In genomic region chr12:49058366-49059062, GRCh38 we compare ENCODE assay signal across 9 cellular contexts. TPM values are rescaled to one million over a fixed set of nuclear protein-coding genes. Genes with fewer than 3 reads are reported as not detected.
DNase-seq lines count a peak whose midpoint lies in the region; ATAC-seq and TF ChIP-seq lines count a peak whose summit lies in the region.
"Had no signal": no experiment of that assay in that cellular context is flagged by ENCODE, and none has a peak within 500 bp of the region (broad histone marks: within the 10 kb centered on the region; RNA-seq: fewer than 3 reads in every experiment).

No MANE protein-coding gene starts in this region.

- H3K9me3 ChIP-seq in heart left ventricle, result no peaks in the 10 kb centered on the region

- peak overlapping the region; percentile 79 to 100 (median 93) for H3K4me3 ChIP-seq in heart left ventricle
- H3K4me3 ChIP-seq in astrocyte of the spinal cord (ENCODE audit: low read depth, low read length), result peak overlapping the region; percentile 95
- H3K4me3 ChIP-seq in urinary bladder (ENCODE audit: low read depth, low read length), result peak overlapping the region; percentile 96

- H3K4me1 ChIP-seq in heart left ventricle, result peaks cover 19 to 60% (median 44%) of the 10 kb centered on the region in 12 donors
- no peaks in the 10 kb centered on the region for H3K4me1 ChIP-seq in urinary bladder (ENCODE audit: insufficient read depth)

- H3K27ac ChIP-seq in heart left ventricle (peak overlapping the region in 10 of 12 donors; percentile 20 to 99 (median 98)), urinary bladder (ENCODE audit: low read depth) (no peak overlapping the region)

- no peak for TF ChIP-seq CTCF in heart left ventricle (IDR thresholded peaks at IDR 0.05)
- no peak for TF ChIP-seq CTCF in astrocyte of the spinal cord (IDR thresholded peaks at IDR 0.05; ENCODE audit: low read depth, low read length)

- H3K36me3 Mint-ChIP-seq in memory B cell, result peaks cover 9% of the 10 kb centered on the region

- in situ Hi-C loops in astrocyte of the spinal cord (cut with HindIII; ENCODE audit: low sequenced_read_pairs), result no loop called here

- no peaks in the 10 kb centered on the region for H3K27me3 Mint-ChIP-seq in memory B cell

- no peak for TF ChIP-seq POLR2A in heart left ventricle (IDR thresholded peaks at IDR 0.05)

- intact Hi-C loops in heart left ventricle (cut with DNase I) (loop anchor here in 3 of 10 donors (5.0 kb wide), 2 partner anchors 36 to 41 kb away; partner anchors contain the start of gene PRKAG1 (in 2 of the 3)), cardiac septum (cut with DNase I) (loop anchor here (5.0 kb wide), 1 partner anchor 41 kb away; the partner anchor contains the start of gene PRKAG1)

- 4 to 10% (median 5%) methylated on average over 5 of the region's 5 CpGs for WGBS in heart left ventricle, 4 donors
- 7% methylated on average over 5 of the region's 5 CpGs for WGBS in urinary bladder

- H3K27ac Mint-ChIP-seq in memory B cell, result peak overlapping the region; percentile 94

- ATAC-seq in heart left ventricle (no peak), memory B cell (ENCODE audit: low read depth) (no peak), GM18858 (IDR thresholded peaks at IDR 0.05; ENCODE audit: unreplicated experiment) (no peak)

- DNase-seq in heart left ventricle (peak in 1 of 5 donors; percentile 51), cardiac septum (ENCODE audit: low spot score) (no peak), astrocyte of the spinal cord (ENCODE audit: low read depth, low spot score) (no peak), memory B cell (ENCODE audit: low spot score in 2 of 2) (no peak), hepatic stellate cell (ENCODE audit: low spot score) (no peak), NCI-H2029 (lab: John Stamatoyannopoulos, UW) (no peak)

- H3K4me1 Mint-ChIP-seq in memory B cell, result peaks cover 53% of the 10 kb centered on the region

- H3K36me3 ChIP-seq in heart left ventricle (peaks cover 0 to 19% (median 16%) of the 10 kb centered on the region in 9 donors), urinary bladder (ENCODE audit: insufficient read depth) (peaks cover 3% of the 10 kb centered on the region)

- H3K9me3 Mint-ChIP-seq in memory B cell, result no peaks in the 10 kb centered on the region

- no peaks in the 10 kb centered on the region for H3K27me3 ChIP-seq in heart left ventricle

- H3K4me3 Mint-ChIP-seq in memory B cell, result peak overlapping the region; percentile 90

RNA-seq across cellular contexts. Expression of gene KMT2D, which starts 2.1 kb away (rescaled TPM):
- 10 to 100 TPM; 32.5 to 82.7 (median 55.6) TPM for total RNA-seq in heart left ventricle
- 10 to 100 TPM; 38.1 to 47.4 TPM for polyA plus RNA-seq in heart left ventricle
- total RNA-seq in cardiac septum, result 63.8 TPM
- total RNA-seq in urinary bladder, result 30.5 TPM
- polyA plus RNA-seq in urinary bladder, result 22.0 TPM

RNA-seq across cellular contexts. Expression of gene RHEBL1, which starts 11.3 kb away (rescaled TPM):
- total RNA-seq in heart left ventricle (1 to 10 TPM in 2 of 9 donors, under 1 TPM in 2, not detected in 5; 0.19 to 2.0 (median 0.72) TPM), cardiac septum (0.38 TPM), urinary bladder (not detected)
- polyA plus RNA-seq in heart left ventricle (under 1 TPM; 0.37 to 0.50 TPM), urinary bladder (0.68 TPM)

RNA-seq across cellular contexts. Expression of gene DHH, which starts 36.1 kb away (rescaled TPM):
- total RNA-seq in heart left ventricle, result 1 to 10 TPM in 1 of 9 donors, under 1 TPM in 8; 0.34 to 1.5 (median 0.76) TPM
- 1 to 10 TPM in 1 of 2 donors, under 1 TPM in 1; 0.38 to 1.0 TPM for polyA plus RNA-seq in heart left ventricle
- 1.6 TPM for total RNA-seq in cardiac septum
- 2.3 TPM for total RNA-seq in urinary bladder
- 2.7 TPM for polyA plus RNA-seq in urinary bladder
- total RNA-seq: activated CD8-positive, alpha-beta memory T cell treated with anti-CD3 and anti-CD28 coated beads for 36 hours had no signal

RNA-seq across cellular contexts. Expression of gene PRKAG1, which starts 39.9 kb away (rescaled TPM):
- total RNA-seq in heart left ventricle (100 to 1,000 TPM in 2 of 9 donors, 10 to 100 TPM in 7; 72.0 to 107 (median 98.6) TPM), cardiac septum (80.4 TPM), urinary bladder (41.8 TPM)
- polyA plus RNA-seq in heart left ventricle (10 to 100 TPM; 91.5 to 93.5 TPM), urinary bladder (63.3 TPM)

RNA-seq across cellular contexts. Expression of gene LMBR1L, which starts 52.1 kb away (rescaled TPM):
- total RNA-seq in heart left ventricle (10 to 100 TPM; 10.4 to 43.5 (median 27.9) TPM), cardiac septum (33.3 TPM), urinary bladder (52.4 TPM)
- polyA plus RNA-seq in heart left ventricle (10 to 100 TPM; 17.2 to 23.7 TPM), urinary bladder (53.9 TPM)
